11 cellular contexts compared by ENCODE assay signal in genomic region chr14:27123162-27123561, GRCh38.
"Had no signal": no experiment of that assay in that cellular context is flagged by ENCODE, and none has a peak within 500 bp of the region (broad histone marks: within the 10 kb centered on the region; RNA-seq: fewer than 3 reads in every experiment).

No MANE protein-coding gene starts in this region.

- H3K4me3 Mint-ChIP-seq: GM23338, H9, HFFc6 had no signal

- FAIRE-seq: H1, H54 had no signal

- H3K36me3 ChIP-seq: HAP-1 had no signal

- H3K27ac Mint-ChIP-seq: GM23338, H9, HFFc6 had no signal

- H3K4me2 ChIP-seq: GM23338 had no signal

- H3K4me3 ChIP-seq: GM23248, GM23338, HAP-1 had no signal

- H3K9ac ChIP-seq: GM23248 had no signal

- ATAC-seq: GM23338, HCT116 had no signal

- H2AFZ ChIP-seq: GM23248, GM23338 had no signal

- H3K4me1 Mint-ChIP-seq: GM23338, H9 had no signal

- DNase-seq: GM23248, GOT3, H7, H9, HCEC 1CT, HFFc6 had no signal

- H3K27ac ChIP-seq: GM23248 had no signal

- H3K9me3 ChIP-seq: HAP-1 had no signal
